In genomic region chr4:87007345-87008181, GRCh38 we compare ENCODE assay signal across 8 cellular contexts.
DNase-seq lines count a peak whose midpoint lies in the region; ATAC-seq and TF ChIP-seq lines count a peak whose summit lies in the region.

No MANE protein-coding gene starts in this region.

- no peaks in the 10 kb centered on the region for H3K9me3 ChIP-seq in sigmoid colon

- peak in 1 of 2 donors; percentile 65 for TF ChIP-seq POLR2A in sigmoid colon (IDR thresholded peaks at IDR 0.05)

- no peak for ATAC-seq in GM19467 (IDR thresholded peaks at IDR 0.05; ENCODE audit: unreplicated experiment)
- no peak for ATAC-seq in GM18502 (IDR thresholded peaks at IDR 0.05; ENCODE audit: poor library complexity, unreplicated experiment)

- in situ Hi-C loops in astrocyte of the spinal cord (cut with HindIII; ENCODE audit: low sequenced_read_pairs) = no loop called here

- DNase-seq in COR-L47 (lab: John Stamatoyannopoulos, UW) = peak; percentile 39
- peak; percentile 64 to 69 for DNase-seq in Kasumi-1 (lab: John Stamatoyannopoulos, UW)
- peak; percentile 25 for DNase-seq in SKM-1 treated with dmso at 0.1 percent for 144 hours (lab: John Stamatoyannopoulos, UW; ENCODE audit: unreplicated experiment)
- DNase-seq in astrocyte of the spinal cord (ENCODE audit: low read depth, low spot score) = peak; percentile 55
- DNase-seq in sigmoid colon = peak; percentile 88

- peaks cover 0 to 59% (median 52%) of the 10 kb centered on the region in 4 donors for H3K4me1 ChIP-seq in sigmoid colon

- TF ChIP-seq EP300 in sigmoid colon (IDR thresholded peaks at IDR 0.05) = no peak

- no peaks in the 10 kb centered on the region for H3K36me3 ChIP-seq in sigmoid colon

- H3K27ac ChIP-seq in sigmoid colon = peak overlapping the region; percentile 91 to 96 (median 94)

- no peaks in the 10 kb centered on the region for H3K27me3 ChIP-seq in sigmoid colon

- WGBS in sigmoid colon, 2 donors = 0% methylated on average over 33 of the region's 33 CpGs

- TF ChIP-seq CTCF in astrocyte of the spinal cord (IDR thresholded peaks at IDR 0.05; ENCODE audit: low read depth, low read length) (no peak), sigmoid colon (IDR thresholded peaks at IDR 0.05) (no peak)

- peak overlapping the region; percentile 72 for H3K4me3 ChIP-seq in astrocyte of the spinal cord (ENCODE audit: low read depth, low read length)
- H3K4me3 ChIP-seq in iPS-11a (ENCODE audit: low read depth, low read length) = peak overlapping the region; percentile 87
- peak overlapping the region; percentile 72 to 78 (median 75) for H3K4me3 ChIP-seq in sigmoid colon

- intact Hi-C loops in sigmoid colon (cut with DNase I) = loop anchor here (2.0 to 5.0 kb wide), 4 partner anchors 35 to 115 kb away; no protein-coding TSS in a partner anchor

Comparison
In these comparisons a context has a peak if more than half of its experiments do, and no peak if none do; other contexts are left out.
1. DNase-seq: peak in every context shown above with its lines; median percentile 88 in sigmoid colon; 66 in Kasumi-1; 55 in astrocyte of the spinal cord; 39 in COR-L47; 25 in SKM-1 treated with dmso at 0.1 percent for 144 hours.